In genomic region chr1:43849670-43850069, GRCh38 we compare ENCODE assay signal across 1 cellular context.
TF ChIP-seq lines count a peak whose summit lies in the region.

No MANE protein-coding gene starts in this region.

TF ChIP-seq in H1, 55 proteins besides CTCF, POLR2A, EP300 and RAD21 (continued from another document):
- TF ChIP-seq ATF2 (IDR thresholded peaks at IDR 0.05; ENCODE audit: low read length) (no peak), CTBP2 (IDR thresholded peaks at IDR 0.05; ENCODE audit: borderline replicate concordance, insufficient read depth, insufficient read length, low read length) (no peak), SIN3A (conservative IDR thresholded peaks at IDR 0.05 in 1 of 2, IDR thresholded peaks at IDR 0.05 in 1 of 2; ENCODE audit: low read depth in 1 of 2, low read length in 2 of 2) (no peak)
